ENCODE assay signal across 21 cellular contexts in genomic region chr12:5485471-5485870, GRCh38. TPM values are rescaled to one million over a fixed set of nuclear protein-coding genes. Genes with fewer than 3 reads are reported as not detected.
"Had no signal": no experiment of that assay in that cellular context is flagged by ENCODE, and none has a peak within 500 bp of the region (broad histone marks: within the 10 kb centered on the region; RNA-seq: fewer than 3 reads in every experiment).

No MANE protein-coding gene starts in this region.

- DNase-seq: Kasumi-1, MM.1S, NCI-H1092 treated with DMSO at 0.1 percent for 48 hours, NCI-H1436, NCI-H187, NCI-H2029, NCI-H2107, NCI-H2227 treated with DMSO at 0.1 percent for 48 hours, NCI-H510A treated with DMSO at 0.1 percent for 48 hours, NCI-H526, NCI-H748 treated with DMSO at 0.1 percent for 48 hours, OCI-M1, PC-9, Peyer's patch, SHP77 treated with DMSO at 0.1 percent for 48 hours, SJCRH30, T-helper 1 cell, T-helper 17 cell had no signal

- FAIRE-seq: HepG2, K562 had no signal

RNA-seq across cellular contexts. Expression of gene NTF3, which starts 53.6 kb away (rescaled TPM):
- polyA plus RNA-seq: HepG2, IgD-negative memory B cell, K562 had no signal
